Comparison of ENCODE assay signal across 15 cellular contexts in genomic region chr9:129148463-129149204, GRCh38. TPM values are rescaled to one million over a fixed set of nuclear protein-coding genes. Genes with fewer than 3 reads are reported as not detected.
DNase-seq lines count a peak whose midpoint lies in the region; ATAC-seq, FAIRE-seq and TF ChIP-seq lines count a peak whose summit lies in the region.
"Had no signal": no experiment of that assay in that cellular context is flagged by ENCODE, and none has a peak within 500 bp of the region (broad histone marks: within the 10 kb centered on the region; RNA-seq: fewer than 3 reads in every experiment).

No MANE protein-coding gene starts in this region.

- CTCF ChIA-PET in H1 (lab: Charles Lee; ENCODE audit: partially characterized antibody) = interaction anchor here (0.7 to 36.8 kb wide), 8 partner anchors 9 to 589 kb away, joined by 3 to 831 read pairs (median 4); partner anchors contain the start of genes C9orf50 and IER5L
- CTCF ChIA-PET in HEK293T (lab: Yijun Ruan, JAX) = interaction anchor here (0.6 kb wide), 1 partner anchor 623 kb away, joined by 3 read pairs; no protein-coding TSS in a partner anchor

- TF ChIP-seq RAD21 in H1 (IDR thresholded peaks at IDR 0.05 in 1 of 2, conservative IDR thresholded peaks at IDR 0.05 in 1 of 2; ENCODE audit: low read depth in 2 of 2, low read length in 2 of 2) = no peak

- no peaks in the 10 kb centered on the region for H3K23me2 ChIP-seq in H1 (ENCODE audit: low read depth, low read length)

- TF ChIP-seq EP300 in H1 (IDR thresholded peaks at IDR 0.05; ENCODE audit: borderline replicate concordance in 1 of 2, low read depth in 2 of 2, low read length in 2 of 2) = no peak

- H4K20me1 ChIP-seq in H1 (replicated peaks in 1 of 2; ENCODE audit: control insufficient read depth in 1 of 2, insufficient read depth in 2 of 2, low read length in 2 of 2) = peaks cover 2 to 17% of the 10 kb centered on the region in 2 experiments

- POLR2A ChIA-PET in H1 (lab: Charles Lee; ENCODE audit: partially characterized antibody) (interaction anchor here (0.8 to 6.6 kb wide), 6 partner anchors 7 to 28 kb away, joined by 3 to 37 read pairs (median 5); no protein-coding TSS in a partner anchor), HEK293T (lab: Yijun Ruan, JAX) (no interaction called here)

- no peaks in the 10 kb centered on the region for H3K27me3 ChIP-seq in H1 (replicated peaks in 1 of 4; ENCODE audit: control insufficient read depth in 3 of 4, extremely low read depth in 1 of 4, insufficient read depth in 3 of 4, low read length in 3 of 4)

- H3K4me3 ChIP-seq in H1 (ENCODE audit: extremely low read depth in 1 of 4, insufficient read depth in 2 of 4, low read depth in 3 of 4, low read length in 4 of 4) (no peak overlapping the region), skin epidermis (no peak overlapping the region)
- H3K4me3 ChIP-seq: GM23248 had no signal

- H3K23ac ChIP-seq in H1 (ENCODE audit: insufficient read length) = no peak overlapping the region

- H2AFZ ChIP-seq in H1 (ENCODE audit: low read length) = no peak overlapping the region
- H2AFZ ChIP-seq: GM23248 had no signal

- H4K8ac ChIP-seq in H1 (ENCODE audit: extremely low read depth, insufficient read depth, low read length) = peak overlapping the region; percentile 69; the same call in 1 of the 2 replicates

- H3K27ac ChIP-seq in H1 (ENCODE audit: low read depth, low read length) (no peak overlapping the region), skin epidermis (peak overlapping the region in 13 of 21 experiments; percentile 1 to 99 (median 81))
- H3K27ac ChIP-seq: GM23248 had no signal

- H3K14ac ChIP-seq in H1 (ENCODE audit: insufficient read length) = no peak overlapping the region

- no peaks in the 10 kb centered on the region for H3K9me3 ChIP-seq in H1 (ENCODE audit: insufficient read depth in 2 of 2, low read depth in 1 of 2, low read length in 1 of 2)

- H3K79me2 ChIP-seq in H1 (ENCODE audit: control insufficient read depth in 1 of 2, insufficient read depth in 2 of 2, low read length in 2 of 2) = no peaks in the 10 kb centered on the region; a peak in 1 of 4 replicates

- H3K9ac ChIP-seq in H1 (replicated peaks in 1 of 4; ENCODE audit: extremely low read depth in 1 of 4, low read depth in 3 of 4, low read length in 3 of 4) = no peak overlapping the region
- H3K9ac ChIP-seq: GM23248 had no signal

- H2BK15ac ChIP-seq in H1 (ENCODE audit: low read length) = no peak overlapping the region

- H3K36me3 ChIP-seq in H1 (ENCODE audit: control insufficient read depth in 2 of 4, insufficient read depth in 4 of 4, low read length in 3 of 4) = peaks cover 0 to 14% (median 4%) of the 10 kb centered on the region in 4 experiments; a peak in 4 of 8 replicates

- TF ChIP-seq CTCF in GM10266 (IDR thresholded peaks at IDR 0.05; ENCODE audit: control insufficient read depth, insufficient read depth, low read depth, missing control alignments) (no peak), H1 (IDR thresholded peaks at IDR 0.05; ENCODE audit: control extremely low read depth in 1 of 3, insufficient read depth in 1 of 3, low read depth in 1 of 3, low read length in 3 of 3) (no peak)

- no peak overlapping the region for H2BK5ac ChIP-seq in H1 (ENCODE audit: low read depth, low read length)

- H3K4ac ChIP-seq in H1 (replicated peaks; ENCODE audit: insufficient read length, low read depth, low read length) = no peak overlapping the region

- H4K91ac ChIP-seq in H1 (replicated peaks; ENCODE audit: insufficient read length, low read length) = no peak overlapping the region

- peaks cover 12% of the 10 kb centered on the region for H3K79me1 ChIP-seq in H1 (ENCODE audit: low read depth, low read length)

- H4K5ac ChIP-seq in H1 (ENCODE audit: insufficient read length, low read depth, low read length) = no peak overlapping the region

- H2BK20ac ChIP-seq in H1 (ENCODE audit: low read length) = no peak overlapping the region

- no peak for FAIRE-seq in H1 (lab: Jason Lieb, UNC)
- FAIRE-seq: astrocyte, HepG2, keratinocyte had no signal

- no peak for TF ChIP-seq POLR2A in H1 (IDR thresholded peaks at IDR 0.05; ENCODE audit: control extremely low read depth in 1 of 2, low read depth in 2 of 2, low read length in 2 of 2)

- DNase-seq in GM10266 (ENCODE audit: extremely low spot score) (peak; percentile 51), H1 (ENCODE audit: low read depth in 1 of 2, low spot score in 2 of 2) (no peak), T-helper 2 cell (no peak), HEK293T (ENCODE audit: extremely low spot score) (no peak)
- DNase-seq: activated gamma-delta T cell treated with Interleukin-2 at 50 U/mL for 16 hours, GM23248, NCI-H2107, NCI-H748 treated with DMSO at 0.1 percent for 48 hours had no signal

- no peak overlapping the region for H2BK120ac ChIP-seq in H1 (replicated peaks; ENCODE audit: low read depth, low read length)

- no peak overlapping the region for H3K4me2 ChIP-seq in H1 (ENCODE audit: insufficient read depth in 1 of 2, low read depth in 2 of 2, low read length in 2 of 2)

- ATAC-seq in HG03354 (IDR thresholded peaks at IDR 0.05; ENCODE audit: poor library complexity, severe bottlenecking, unreplicated experiment) (peak; percentile 45), HG03565 (IDR thresholded peaks at IDR 0.05; ENCODE audit: unreplicated experiment) (no peak), HG02973 (IDR thresholded peaks at IDR 0.05; ENCODE audit: unreplicated experiment) (no peak)
- ATAC-seq: HepG2 had no signal

- H3K18ac ChIP-seq in H1 (ENCODE audit: extremely low read depth, low read length) = no peak overlapping the region

- WGBS in H1 (ENCODE audit: extremely low coverage in 1 of 2, insufficient coverage in 1 of 2, insufficient read length in 1 of 2, insufficient replicate concordance in 2 of 2, low coverage in 1 of 2, low lambda C conversion rate in 2 of 2, missing lambda C conversion rate in 1 of 2), 2 experiments = 92% methylated on average over 6 of the region's 6 CpGs; no CpG with 5 or more reads in 1 of the 2 experiments

- H2BK12ac ChIP-seq in H1 (ENCODE audit: low read depth, low read length) = no peak overlapping the region

- H3K4me1 ChIP-seq in H1 (replicated peaks in 1 of 4; ENCODE audit: control insufficient read depth in 3 of 4, insufficient read depth in 4 of 4, low read length in 3 of 4) = peaks cover 10 to 22% (median 15%) of the 10 kb centered on the region in 4 experiments

- H2AK5ac ChIP-seq in H1 (ENCODE audit: low read depth, low read length) = no peak overlapping the region

- H3K56ac ChIP-seq in H1 (replicated peaks; ENCODE audit: insufficient read length, low read depth, low read length) = no peak overlapping the region

TF ChIP-seq in H1, 55 proteins besides CTCF, POLR2A, EP300 and RAD21 (continues in another document):
- TF ChIP-seq ZNF274 (IDR thresholded peaks at IDR 0.05; ENCODE audit: borderline replicate concordance, extremely low read depth, low read length) (no peak), POU5F1 (IDR thresholded peaks at IDR 0.05; ENCODE audit: low read depth, low read length) (no peak), SRF (IDR thresholded peaks at IDR 0.05; ENCODE audit: low read depth, low read length) (no peak), YY1 (IDR thresholded peaks at IDR 0.05; ENCODE audit: low read depth, low read length) (no peak), TAF7 (optimal IDR thresholded peaks at IDR 0.05; ENCODE audit: borderline replicate concordance, low read depth, low read length) (no peak), FOSL1 (IDR thresholded peaks at IDR 0.05; ENCODE audit: insufficient read depth, low read depth, low read length) (no peak)

TF ChIP-seq in HEK293T, 16 proteins besides CTCF, POLR2A, EP300 and RAD21 (continues in another document):
- TF ChIP-seq ARNT (IDR thresholded peaks at IDR 0.05) (no peak), L3MBTL2 (conservative IDR thresholded peaks at IDR 0.05) (no peak), ZNF384 (IDR thresholded peaks at IDR 0.05) (no peak), ELF4 (IDR thresholded peaks at IDR 0.05) (no peak), FOXM1 (IDR thresholded peaks at IDR 0.05; ENCODE audit: borderline replicate concordance) (no peak), CTBP1 (IDR thresholded peaks at IDR 0.05; ENCODE audit: borderline replicate concordance) (no peak)

RNA-seq across cellular contexts. Expression of gene IER5L, which starts 29.4 kb away (rescaled TPM):
- 1.0 and 1.2 TPM in 2 replicates for total RNA-seq in H1 (2021; fragmentation: NEBNext Ultra II Directional; extraction: Animal tissue kit (Norgen Biotek cat#: 25700))
- 0.65 and 0.96 TPM in 2 replicates for polyA plus RNA-seq in H1 (2011; rRNA removed)
- 0.62 TPM for polyA plus RNA-seq in H1 (2011; cell fraction: cytosol; rRNA removed)
- 1.7 TPM for polyA plus RNA-seq in H1 (2011; cell fraction: nucleus; rRNA removed)
- polyA plus RNA-seq in H1 (2012, experiment 1 of 2) = 0.25 to 0.47 TPM (median 0.34 TPM) in 4 replicates
- 0.16 TPM for polyA plus RNA-seq in H1 (2012, experiment 2 of 2)
- 0.36 TPM for polyA plus RNA-seq in H1 (2013, experiment 1 of 2)
- 0.48 TPM for polyA plus RNA-seq in H1 (2013, experiment 2 of 2)
- polyA minus RNA-seq in H1 (2011; rRNA and poly(A)+ RNA removed) = 0.22 and 0.27 TPM in 2 replicates
- polyA minus RNA-seq in H1 (2011; cell fraction: cytosol; rRNA and poly(A)+ RNA removed) = 0.66 TPM
- polyA minus RNA-seq in H1 (2011; cell fraction: nucleus; rRNA and poly(A)+ RNA removed) = 6.8 TPM

RNA-seq across cellular contexts. Expression of gene PTPA, which starts 37.4 kb away (rescaled TPM):
- 145 and 156 TPM in 2 replicates for total RNA-seq in H1 (2021; fragmentation: NEBNext Ultra II Directional; extraction: Animal tissue kit (Norgen Biotek cat#: 25700))
- 114 and 158 TPM in 2 replicates for polyA plus RNA-seq in H1 (2011; rRNA removed)
- polyA plus RNA-seq in H1 (2011; cell fraction: cytosol; rRNA removed) = 152 TPM
- polyA plus RNA-seq in H1 (2011; cell fraction: nucleus; rRNA removed) = 155 TPM
- 115 to 156 TPM (median 139 TPM) in 4 replicates for polyA plus RNA-seq in H1 (2012, experiment 1 of 2)
- 167 TPM for polyA plus RNA-seq in H1 (2012, experiment 2 of 2)
- polyA plus RNA-seq in H1 (2013, experiment 1 of 2) = 80.6 TPM
- 76.5 TPM for polyA plus RNA-seq in H1 (2013, experiment 2 of 2)
- polyA minus RNA-seq in H1 (2011; rRNA and poly(A)+ RNA removed) = 144 and 187 TPM in 2 replicates
- polyA minus RNA-seq in H1 (2011; cell fraction: cytosol; rRNA and poly(A)+ RNA removed) = 83.3 TPM
- 60.0 TPM for polyA minus RNA-seq in H1 (2011; cell fraction: nucleus; rRNA and poly(A)+ RNA removed)

RNA-seq across cellular contexts. Expression of gene CRAT, which starts 38.0 kb away (rescaled TPM):
- 7.2 and 8.2 TPM in 2 replicates for total RNA-seq in H1 (2021; fragmentation: NEBNext Ultra II Directional; extraction: Animal tissue kit (Norgen Biotek cat#: 25700))
- 17.3 and 25.5 TPM in 2 replicates for polyA plus RNA-seq in H1 (2011; rRNA removed)
- polyA plus RNA-seq in H1 (2011; cell fraction: cytosol; rRNA removed) = 9.3 TPM
- 18.3 TPM for polyA plus RNA-seq in H1 (2011; cell fraction: nucleus; rRNA removed)
- polyA plus RNA-seq in H1 (2012, experiment 1 of 2) = 6.8 to 14.2 TPM (median 11.5 TPM) in 4 replicates
- 10.0 TPM for polyA plus RNA-seq in H1 (2012, experiment 2 of 2)
- polyA plus RNA-seq in H1 (2013, experiment 1 of 2) = 6.5 TPM
- polyA plus RNA-seq in H1 (2013, experiment 2 of 2) = 5.5 TPM
- polyA minus RNA-seq in H1 (2011; rRNA and poly(A)+ RNA removed) = 7.9 and 9.6 TPM in 2 replicates
- 7.9 TPM for polyA minus RNA-seq in H1 (2011; cell fraction: cytosol; rRNA and poly(A)+ RNA removed)
- polyA minus RNA-seq in H1 (2011; cell fraction: nucleus; rRNA and poly(A)+ RNA removed) = 5.3 TPM
